Comparison of ENCODE assay signal across 1 cellular context in genomic region chr1:18673976-18674375, GRCh38.
TF ChIP-seq lines count a peak whose summit lies in the region.

No MANE protein-coding gene starts in this region.

TF ChIP-seq in HepG2, 621 proteins besides CTCF, POLR2A, EP300 and RAD21:
- 0 out of 2 replicates have a peak, but pooled peaks have one; percentile 18 for TF ChIP-seq CEBPB (IDR thresholded peaks at IDR 0.05; ENCODE audit: borderline replicate concordance, low read depth, low read length)
- no peak for TF ChIP-seq ZNF572 (CRISPR knock-in tag; IDR thresholded peaks at IDR 0.05)
- TF ChIP-seq ZNF446 (CRISPR knock-in tag; IDR thresholded peaks at IDR 0.05) = no peak
- no peak for TF ChIP-seq FOXM1 (CRISPR knock-in tag; IDR thresholded peaks at IDR 0.05)
- TF ChIP-seq LBX2 (CRISPR knock-in tag; IDR thresholded peaks at IDR 0.05; ENCODE audit: borderline replicate concordance) = no peak
- no peak for TF ChIP-seq SKIL (CRISPR knock-in tag; IDR thresholded peaks at IDR 0.05; ENCODE audit: borderline replicate concordance)
- TF ChIP-seq KDM5B (CRISPR knock-in tag; IDR thresholded peaks at IDR 0.05; ENCODE audit: borderline replicate concordance) = no peak
- no peak for TF ChIP-seq ARHGAP35 (CRISPR knock-in tag; IDR thresholded peaks at IDR 0.05; ENCODE audit: borderline replicate concordance)
- TF ChIP-seq ZBTB46 (CRISPR knock-in tag; IDR thresholded peaks at IDR 0.05; ENCODE audit: borderline replicate concordance) = no peak
- TF ChIP-seq HOXA9 (CRISPR knock-in tag; IDR thresholded peaks at IDR 0.05; ENCODE audit: borderline replicate concordance) = no peak
- no peak for TF ChIP-seq RFX5 (IDR thresholded peaks at IDR 0.05; ENCODE audit: low read depth, low read length)
- no peak for TF ChIP-seq E2F1 (CRISPR knock-in tag; IDR thresholded peaks at IDR 0.05)
- 0 out of 2 replicates have a peak, but pooled peaks have one; percentile 15 for TF ChIP-seq CEBPG (CRISPR knock-in tag; IDR thresholded peaks at IDR 0.05)
TF ChIP-seq in HepG2: peak in this region for 2.
